ENCODE assay signal across 19 cellular contexts in the genomic region with DNA sequence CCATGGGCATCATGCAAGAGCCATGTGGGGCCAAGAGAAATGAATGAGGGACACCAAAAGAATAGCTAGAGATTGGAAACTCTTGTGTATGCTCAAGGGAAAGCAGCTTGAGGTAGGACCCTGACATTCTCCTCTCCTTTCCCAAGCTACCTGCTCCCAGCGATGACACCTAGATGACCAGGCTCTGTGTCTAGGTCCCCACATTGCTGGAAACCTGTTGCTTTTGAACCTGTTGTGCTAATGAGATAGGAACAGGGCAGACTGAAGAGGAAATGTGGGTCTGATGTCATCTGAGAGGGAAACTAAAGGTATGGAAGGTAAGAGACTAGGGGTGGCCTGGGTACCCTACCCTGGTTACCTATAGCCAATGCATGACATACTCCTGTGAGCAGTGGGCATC. TPM values are rescaled to one million over a fixed set of nuclear protein-coding genes. Genes with fewer than 3 reads are reported as not detected.
"Had no signal": no experiment of that assay in that cellular context is flagged by ENCODE, and none has a peak within 500 bp of the region (broad histone marks: within the 10 kb centered on the region; RNA-seq: fewer than 3 reads in every experiment).

No MANE protein-coding gene starts in this region.

- DNase-seq: activated CD4-positive, alpha-beta T cell treated with anti-CD3 and anti-CD28 coated beads for 4 hours; activated CD4-positive, alpha-beta T cell treated with anti-CD3 and anti-CD28 coated beads, Interleukin-2, amount 50 U/mL, for 4 hours; activated CD8-positive, alpha-beta memory T cell treated with anti-CD3 and anti-CD28 coated beads, Interleukin-2, amount 50 U/mL, for 48 hours; activated CD8-positive, alpha-beta T cell treated with anti-CD3 and anti-CD28 coated beads, Interleukin-2, amount 10 ng/mL, durations not matched to agents 7 days and 5 days; activated naive CD4-positive, alpha-beta T cell treated with anti-CD3 and anti-CD28 coated beads, Interleukin-2, amount 50 U/mL, for 16 hours; activated naive CD8-positive, alpha-beta T cell treated with anti-CD3 and anti-CD28 coated beads, Interleukin-2, amount 10 ng/mL, durations not matched to agents 7 days and 5 days; activated T-cell treated with anti-CD3 and anti-CD28 coated beads, Interleukin-2, amount 50 U/mL, for 1 hour; adrenal gland; MM.1S; NCI-H1048; NCI-H146; NCI-H187 treated with DMSO at 0.1 percent for 48 hours; NCI-H2081 treated with DMSO at 0.1 percent for 48 hours; NCI-H446; NCI-H524; PC-3; SHP77; SW 1271 had no signal

- H3K9me3 ChIP-seq: adrenal gland, SJSA1 had no signal

- H3K4me3 ChIP-seq: adrenal gland, SJSA1 had no signal

- H3K27ac ChIP-seq: SJSA1 had no signal

- H3K4me1 ChIP-seq: adrenal gland had no signal

- H3K27me3 ChIP-seq: adrenal gland, SJSA1 had no signal

- H3K36me3 ChIP-seq: adrenal gland, SJSA1 had no signal

RNA-seq across cellular contexts. Expression of gene FMOD, which starts 1.8 kb away (rescaled TPM):
- total RNA-seq: activated CD8-positive, alpha-beta T cell treated with anti-CD3 and anti-CD28 coated beads, Interleukin-2, amount 10 ng/mL, durations not matched to agents 7 days and 5 days; activated naive CD8-positive, alpha-beta T cell treated with anti-CD3 and anti-CD28 coated beads, Interleukin-2, amount 10 ng/mL, durations not matched to agents 7 days and 5 days; PC-3 had no signal
